ENCODE assay signal across 1 cellular context in the genomic region with DNA sequence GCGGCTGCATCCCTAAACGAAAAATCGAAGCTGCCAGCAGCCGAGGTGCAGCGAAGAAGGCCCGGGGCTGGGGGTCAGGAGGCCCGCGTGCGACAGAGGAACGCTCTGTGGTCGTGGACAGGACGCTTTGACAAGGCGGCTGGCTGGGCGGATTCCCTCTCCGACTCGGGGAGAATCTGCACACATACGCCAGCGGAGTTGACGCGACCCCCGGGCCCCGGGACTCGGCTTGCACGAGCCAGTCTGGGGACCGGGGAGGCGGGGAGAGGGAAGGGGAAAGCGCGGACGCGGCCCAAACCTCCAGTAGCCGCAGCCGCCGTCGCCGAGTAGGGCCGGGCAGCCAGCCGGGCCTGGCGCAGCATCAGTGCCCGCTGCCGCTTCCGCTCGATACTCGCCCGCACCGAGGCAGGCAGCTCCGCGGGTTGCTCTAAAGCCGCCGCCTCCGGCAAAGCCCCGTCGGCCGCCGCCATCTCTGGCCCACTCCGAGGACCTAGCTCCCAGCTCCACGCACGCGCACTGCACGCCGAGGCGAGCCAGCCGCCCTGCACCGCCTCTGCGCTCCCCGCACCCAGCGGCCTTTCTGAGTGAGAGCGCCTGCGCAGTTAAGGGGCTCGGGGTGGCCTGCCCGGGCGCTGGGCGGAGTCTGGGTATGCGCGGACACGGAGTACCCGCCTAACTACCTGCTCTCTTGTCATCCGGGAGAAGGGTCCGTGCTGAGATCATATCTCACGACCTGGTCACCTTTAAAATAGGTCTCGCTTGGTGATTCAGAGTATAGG.
TF ChIP-seq lines count a peak whose summit lies in the region.

A gene (minus strand): TSS at position 518 of the 779 bp plus-strand sequence. CDS start 48 bp downstream, at position 470.

TF ChIP-seq in HepG2, 621 proteins besides CTCF, POLR2A, EP300 and RAD21 (continued from another document and continues in another):
- TF ChIP-seq, protein P1, sequence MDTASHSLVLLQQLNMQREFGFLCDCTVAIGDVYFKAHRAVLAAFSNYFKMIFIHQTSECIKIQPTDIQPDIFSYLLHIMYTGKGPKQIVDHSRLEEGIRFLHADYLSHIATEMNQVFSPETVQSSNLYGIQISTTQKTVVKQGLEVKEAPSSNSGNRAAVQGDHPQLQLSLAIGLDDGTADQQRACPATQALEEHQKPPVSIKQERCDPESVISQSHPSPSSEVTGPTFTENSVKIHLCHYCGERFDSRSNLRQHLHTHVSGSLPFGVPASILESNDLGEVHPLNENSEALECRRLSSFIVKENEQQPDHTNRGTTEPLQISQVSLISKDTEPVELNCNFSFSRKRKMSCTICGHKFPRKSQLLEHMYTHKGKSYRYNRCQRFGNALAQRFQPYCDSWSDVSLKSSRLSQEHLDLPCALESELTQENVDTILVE (CRISPR knock-in tag; IDR thresholded peaks at IDR 0.05), result no peak
- TF ChIP-seq PAX8 (CRISPR knock-in tag; IDR thresholded peaks at IDR 0.05; ENCODE audit: borderline replicate concordance), result no peak
- no peak for TF ChIP-seq CBX1 (IDR thresholded peaks at IDR 0.05; ENCODE audit: low read depth)
- 0 out of 2 replicates have a peak, but pooled peaks have one; percentile 69 for TF ChIP-seq ZNF251 (CRISPR knock-in tag; IDR thresholded peaks at IDR 0.05)
- TF ChIP-seq ZNF660 (CRISPR knock-in tag; IDR thresholded peaks at IDR 0.05; ENCODE audit: borderline replicate concordance, low read depth), result no peak
- no peak; the same call in 1 of the 2 replicates for TF ChIP-seq NFYC (CRISPR knock-in tag; IDR thresholded peaks at IDR 0.05)
- peak; percentile 75; the same call in 1 of the 2 replicates for TF ChIP-seq PAWR (CRISPR knock-in tag; IDR thresholded peaks at IDR 0.05; ENCODE audit: borderline replicate concordance)
- TF ChIP-seq, protein P2, sequence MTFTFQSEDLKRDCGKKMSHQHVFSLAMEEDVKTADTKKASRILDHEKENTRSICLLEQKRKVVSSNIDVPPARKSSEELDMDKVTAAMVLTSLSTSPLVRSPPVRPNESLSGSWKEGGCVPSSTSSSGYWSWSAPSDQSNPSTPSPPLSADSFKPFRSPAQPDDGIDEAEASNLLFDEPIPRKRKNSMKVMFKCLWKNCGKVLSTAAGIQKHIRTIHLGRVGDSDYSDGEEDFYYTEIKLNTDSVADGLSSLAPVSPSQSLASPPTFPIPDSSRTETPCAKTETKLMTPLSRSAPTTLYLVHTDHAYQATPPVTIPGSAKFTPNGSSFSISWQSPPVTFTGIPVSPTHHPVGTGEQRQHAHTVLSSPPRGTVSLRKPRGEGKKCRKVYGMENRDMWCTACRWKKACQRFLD (CRISPR knock-in tag; IDR thresholded peaks at IDR 0.05; ENCODE audit: borderline replicate concordance), result peak; percentile 93; the same call in 1 of the 2 replicates
- TF ChIP-seq MAFK (conservative IDR thresholded peaks at IDR 0.05 in 1 of 2, IDR thresholded peaks at IDR 0.05 in 1 of 2; ENCODE audit: low read length in 2 of 2), result no peak
- TF ChIP-seq KAT7 (CRISPR knock-in tag; IDR thresholded peaks at IDR 0.05; ENCODE audit: borderline replicate concordance), result peak; percentile 83; the same call in 1 of the 2 replicates
- TF ChIP-seq, protein P3, sequence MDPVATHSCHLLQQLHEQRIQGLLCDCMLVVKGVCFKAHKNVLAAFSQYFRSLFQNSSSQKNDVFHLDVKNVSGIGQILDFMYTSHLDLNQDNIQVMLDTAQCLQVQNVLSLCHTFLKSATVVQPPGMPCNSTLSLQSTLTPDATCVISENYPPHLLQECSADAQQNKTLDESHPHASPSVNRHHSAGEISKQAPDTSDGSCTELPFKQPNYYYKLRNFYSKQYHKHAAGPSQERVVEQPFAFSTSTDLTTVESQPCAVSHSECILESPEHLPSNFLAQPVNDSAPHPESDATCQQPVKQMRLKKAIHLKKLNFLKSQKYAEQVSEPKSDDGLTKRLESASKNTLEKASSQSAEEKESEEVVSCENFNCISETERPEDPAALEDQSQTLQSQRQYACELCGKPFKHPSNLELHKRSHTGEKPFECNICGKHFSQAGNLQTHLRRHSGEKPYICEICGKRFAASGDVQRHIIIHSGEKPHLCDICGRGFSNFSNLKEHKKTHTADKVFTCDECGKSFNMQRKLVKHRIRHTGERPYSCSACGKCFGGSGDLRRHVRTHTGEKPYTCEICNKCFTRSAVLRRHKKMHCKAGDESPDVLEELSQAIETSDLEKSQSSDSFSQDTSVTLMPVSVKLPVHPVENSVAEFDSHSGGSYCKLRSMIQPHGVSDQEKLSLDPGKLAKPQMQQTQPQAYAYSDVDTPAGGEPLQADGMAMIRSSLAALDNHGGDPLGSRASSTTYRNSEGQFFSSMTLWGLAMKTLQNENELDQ (CRISPR knock-in tag; IDR thresholded peaks at IDR 0.05; ENCODE audit: borderline replicate concordance), result no peak; the same call in 1 of the 2 replicates
- no peak for TF ChIP-seq ZFP1 (CRISPR knock-in tag; IDR thresholded peaks at IDR 0.05)
- TF ChIP-seq MTA3 (CRISPR knock-in tag; IDR thresholded peaks at IDR 0.05), result no peak
- TF ChIP-seq, protein P4, sequence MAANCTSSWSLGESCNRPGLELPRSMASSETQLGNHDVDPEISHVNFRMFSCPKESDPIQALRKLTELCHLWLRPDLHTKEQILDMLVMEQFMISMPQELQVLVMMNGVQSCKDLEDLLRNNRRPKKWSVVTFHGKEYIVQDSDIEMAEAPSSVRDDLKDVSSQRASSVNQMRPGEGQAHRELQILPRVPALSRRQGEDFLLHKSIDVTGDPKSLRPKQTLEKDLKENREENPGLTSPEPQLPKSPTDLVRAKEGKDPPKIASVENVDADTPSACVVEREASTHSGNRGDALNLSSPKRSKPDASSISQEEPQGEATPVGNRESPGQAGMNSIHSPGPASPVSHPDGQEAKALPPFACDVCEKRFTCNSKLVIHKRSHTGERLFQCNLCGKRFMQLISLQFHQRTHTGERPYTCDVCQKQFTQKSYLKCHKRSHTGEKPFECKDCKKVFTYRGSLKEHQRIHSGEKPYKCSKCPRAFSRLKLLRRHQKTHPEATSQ (CRISPR knock-in tag; IDR thresholded peaks at IDR 0.05; ENCODE audit: borderline replicate concordance), result no peak
- TF ChIP-seq PLRG1 (conservative IDR thresholded peaks at IDR 0.05), result no peak
- TF ChIP-seq FOSL2 (CRISPR knock-in tag; IDR thresholded peaks at IDR 0.05), result peak; percentile 10; the same call in 1 of the 2 replicates
- no peak for TF ChIP-seq ZNF615 (CRISPR knock-in tag; IDR thresholded peaks at IDR 0.05; ENCODE audit: borderline replicate concordance)
- TF ChIP-seq MAZ (IDR thresholded peaks at IDR 0.05; ENCODE audit: borderline replicate concordance, low read depth, low read length), result peak; percentile 43
- TF ChIP-seq MAZ (CRISPR knock-in tag; IDR thresholded peaks at IDR 0.05; ENCODE audit: low read depth), result peak; percentile 62; the same call in 1 of the 2 replicates
- no peak for TF ChIP-seq ZNF3 (CRISPR knock-in tag; IDR thresholded peaks at IDR 0.05)
- no peak for TF ChIP-seq ISX (CRISPR knock-in tag; conservative IDR thresholded peaks at IDR 0.05)
- TF ChIP-seq ZNF10 (CRISPR knock-in tag; IDR thresholded peaks at IDR 0.05; ENCODE audit: borderline replicate concordance, low read depth), result no peak
- no peak for TF ChIP-seq ZNF841 (CRISPR knock-in tag; IDR thresholded peaks at IDR 0.05; ENCODE audit: borderline replicate concordance)
- TF ChIP-seq, protein P5, sequence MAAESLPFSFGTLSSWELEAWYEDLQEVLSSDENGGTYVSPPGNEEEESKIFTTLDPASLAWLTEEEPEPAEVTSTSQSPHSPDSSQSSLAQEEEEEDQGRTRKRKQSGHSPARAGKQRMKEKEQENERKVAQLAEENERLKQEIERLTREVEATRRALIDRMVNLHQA (CRISPR knock-in tag; IDR thresholded peaks at IDR 0.05), result no peak
- peak; percentile 70 for TF ChIP-seq CCDC6 (CRISPR knock-in tag; IDR thresholded peaks at IDR 0.05)
- peak; percentile 46; the same call in 1 of the 2 replicates for TF ChIP-seq HDAC2 (CRISPR knock-in tag; IDR thresholded peaks at IDR 0.05)
- TF ChIP-seq, protein P6, sequence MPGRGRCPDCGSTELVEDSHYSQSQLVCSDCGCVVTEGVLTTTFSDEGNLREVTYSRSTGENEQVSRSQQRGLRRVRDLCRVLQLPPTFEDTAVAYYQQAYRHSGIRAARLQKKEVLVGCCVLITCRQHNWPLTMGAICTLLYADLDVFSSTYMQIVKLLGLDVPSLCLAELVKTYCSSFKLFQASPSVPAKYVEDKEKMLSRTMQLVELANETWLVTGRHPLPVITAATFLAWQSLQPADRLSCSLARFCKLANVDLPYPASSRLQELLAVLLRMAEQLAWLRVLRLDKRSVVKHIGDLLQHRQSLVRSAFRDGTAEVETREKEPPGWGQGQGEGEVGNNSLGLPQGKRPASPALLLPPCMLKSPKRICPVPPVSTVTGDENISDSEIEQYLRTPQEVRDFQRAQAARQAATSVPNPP (CRISPR knock-in tag; IDR thresholded peaks at IDR 0.05), result no peak
- peak; percentile 73; the same call in 1 of the 2 replicates for TF ChIP-seq NCOA1 (CRISPR knock-in tag; IDR thresholded peaks at IDR 0.05)
- no peak for TF ChIP-seq HDAC6 (IDR thresholded peaks at IDR 0.05; ENCODE audit: low read depth, low read length)
- no peak for TF ChIP-seq NR2F6 (IDR thresholded peaks at IDR 0.05)
- TF ChIP-seq NR2F6 (CRISPR knock-in tag; IDR thresholded peaks at IDR 0.05), result no peak
- TF ChIP-seq ZNF34 (CRISPR knock-in tag; IDR thresholded peaks at IDR 0.05; ENCODE audit: borderline replicate concordance), result peak; percentile 79; the same call in 1 of the 2 replicates
- peak; percentile 74; the same call in 1 of the 2 replicates for TF ChIP-seq ZNF777 (CRISPR knock-in tag; IDR thresholded peaks at IDR 0.05)
- TF ChIP-seq NR2F2 (IDR thresholded peaks at IDR 0.05; ENCODE audit: borderline replicate concordance, low read depth), result no peak
- TF ChIP-seq PITX1 (CRISPR knock-in tag; IDR thresholded peaks at IDR 0.05), result no peak
- TF ChIP-seq, protein P7, sequence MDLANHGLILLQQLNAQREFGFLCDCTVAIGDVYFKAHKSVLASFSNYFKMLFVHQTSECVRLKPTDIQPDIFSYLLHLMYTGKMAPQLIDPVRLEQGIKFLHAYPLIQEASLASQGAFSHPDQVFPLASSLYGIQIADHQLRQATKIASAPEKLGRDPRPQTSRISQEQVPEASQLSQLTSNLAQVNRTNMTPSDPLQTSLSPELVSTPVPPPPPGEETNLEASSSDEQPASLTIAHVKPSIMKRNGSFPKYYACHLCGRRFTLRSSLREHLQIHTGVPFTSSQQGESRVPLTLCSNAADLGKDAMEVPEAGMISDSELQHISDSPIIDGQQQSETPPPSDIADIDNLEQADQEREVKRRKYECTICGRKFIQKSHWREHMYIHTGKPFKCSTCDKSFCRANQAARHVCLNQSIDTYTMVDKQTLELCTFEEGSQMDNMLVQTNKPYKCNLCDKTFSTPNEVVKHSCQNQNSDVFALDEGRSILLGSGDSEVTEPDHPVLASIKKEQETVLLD (CRISPR knock-in tag; IDR thresholded peaks at IDR 0.05; ENCODE audit: low read depth), result peak; percentile 33; the same call in 1 of the 2 replicates
- TF ChIP-seq ZNF775 (CRISPR knock-in tag; IDR thresholded peaks at IDR 0.05; ENCODE audit: borderline replicate concordance), result peak; percentile 93
- TF ChIP-seq, protein P8, sequence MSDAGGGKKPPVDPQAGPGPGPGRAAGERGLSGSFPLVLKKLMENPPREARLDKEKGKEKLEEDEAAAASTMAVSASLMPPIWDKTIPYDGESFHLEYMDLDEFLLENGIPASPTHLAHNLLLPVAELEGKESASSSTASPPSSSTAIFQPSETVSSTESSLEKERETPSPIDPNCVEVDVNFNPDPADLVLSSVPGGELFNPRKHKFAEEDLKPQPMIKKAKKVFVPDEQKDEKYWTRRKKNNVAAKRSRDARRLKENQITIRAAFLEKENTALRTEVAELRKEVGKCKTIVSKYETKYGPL (CRISPR knock-in tag; IDR thresholded peaks at IDR 0.05), result no peak
- TF ChIP-seq ZSCAN29 (CRISPR knock-in tag; conservative IDR thresholded peaks at IDR 0.05), result peak; percentile 86
- no peak for TF ChIP-seq MED8 (CRISPR knock-in tag; IDR thresholded peaks at IDR 0.05; ENCODE audit: insufficient replicate concordance)
- no peak for TF ChIP-seq ZNF121 (CRISPR knock-in tag; IDR thresholded peaks at IDR 0.05)
- TF ChIP-seq ZNF124 (CRISPR knock-in tag; IDR thresholded peaks at IDR 0.05), result 0 out of 2 replicates have a peak, but pooled peaks have one; percentile 34
- TF ChIP-seq ZNF354B (CRISPR knock-in tag; IDR thresholded peaks at IDR 0.05), result no peak
- TF ChIP-seq ZNF33A (CRISPR knock-in tag; IDR thresholded peaks at IDR 0.05; ENCODE audit: borderline replicate concordance), result no peak
- TF ChIP-seq ZNF552 (CRISPR knock-in tag; IDR thresholded peaks at IDR 0.05; ENCODE audit: borderline replicate concordance), result no peak
- no peak for TF ChIP-seq DR1 (CRISPR knock-in tag; IDR thresholded peaks at IDR 0.05)
- no peak for TF ChIP-seq HMG20A (CRISPR knock-in tag; IDR thresholded peaks at IDR 0.05; ENCODE audit: borderline replicate concordance)
- no peak; the same call in 1 of the 2 replicates for TF ChIP-seq ZNF557 (CRISPR knock-in tag; IDR thresholded peaks at IDR 0.05)
- TF ChIP-seq, protein P9, sequence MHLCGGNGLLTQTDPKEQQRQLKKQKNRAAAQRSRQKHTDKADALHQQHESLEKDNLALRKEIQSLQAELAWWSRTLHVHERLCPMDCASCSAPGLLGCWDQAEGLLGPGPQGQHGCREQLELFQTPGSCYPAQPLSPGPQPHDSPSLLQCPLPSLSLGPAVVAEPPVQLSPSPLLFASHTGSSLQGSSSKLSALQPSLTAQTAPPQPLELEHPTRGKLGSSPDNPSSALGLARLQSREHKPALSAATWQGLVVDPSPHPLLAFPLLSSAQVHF (CRISPR knock-in tag; IDR thresholded peaks at IDR 0.05), result 0 out of 2 replicates have a peak, but pooled peaks have one; percentile 44
- TF ChIP-seq ZNF766 (CRISPR knock-in tag; IDR thresholded peaks at IDR 0.05; ENCODE audit: borderline replicate concordance), result no peak
